In the genomic region with DNA sequence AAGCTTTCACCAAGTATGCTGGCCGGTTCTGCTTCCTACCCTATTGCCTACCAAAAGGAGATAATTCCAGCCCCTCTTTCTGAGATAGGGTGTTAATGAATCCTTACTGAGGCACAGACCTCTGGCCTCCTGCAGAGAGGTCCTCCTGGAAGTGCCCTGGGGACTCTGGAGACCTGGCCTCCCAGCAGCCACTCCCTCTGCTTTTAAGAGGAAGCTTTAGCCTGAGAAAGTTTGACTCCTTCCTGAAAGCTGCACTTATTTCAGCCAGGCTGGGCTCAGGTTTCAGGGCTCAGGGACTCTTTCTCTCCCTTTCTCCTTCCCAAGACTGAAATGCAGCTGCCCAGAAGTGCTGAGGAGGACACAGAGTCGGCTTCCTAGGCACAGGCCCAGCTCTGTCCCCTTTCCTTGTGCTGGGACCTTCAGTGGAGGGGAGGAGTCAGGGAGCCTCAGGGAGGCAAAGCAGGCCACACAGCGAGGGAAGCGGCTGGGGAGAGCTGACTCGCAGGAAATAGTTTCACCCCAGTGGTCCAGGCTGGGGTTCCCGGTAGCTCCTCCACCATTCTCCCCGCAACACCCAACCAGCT, we compare ENCODE assay signal across 8 cellular contexts.
DNase-seq lines count a peak whose midpoint lies in the region; ATAC-seq and TF ChIP-seq lines count a peak whose summit lies in the region.

No MANE protein-coding gene starts in this region.

- no peak overlapping the region for H3K4me2 ChIP-seq in GM23248 (ENCODE audit: unreplicated experiment)

- TF ChIP-seq POLR2A in gastroesophageal sphincter (IDR thresholded peaks at IDR 0.05): no peak

- H3K4me1 Mint-ChIP-seq in activated T-helper 2 cell treated with anti-CD3 and anti-CD28 coated beads, Interferon-gamma antibody, Interleukin-2, Interleukin-4, amounts not matched to agents 10 μg/mL and 5 μg/mL and 100 μg/mL, durations not matched to agents 14 hours and 24 hours and 36 hours (ENCODE audit: low read depth): no peaks in the 10 kb centered on the region

- TF ChIP-seq EP300 in gastroesophageal sphincter (IDR thresholded peaks at IDR 0.05): no peak

- no peak overlapping the region for H2AFZ ChIP-seq in GM23248

- in situ Hi-C loops in GM23248 (cut with MboI): no loop called here

- H3K27ac Mint-ChIP-seq in activated T-helper 2 cell treated with anti-CD3 and anti-CD28 coated beads, Interferon-gamma antibody, Interleukin-2, Interleukin-4, amounts not matched to agents 10 μg/mL and 5 μg/mL and 100 μg/mL, durations not matched to agents 14 hours and 24 hours and 36 hours: no peak overlapping the region

- intact Hi-C loops in activated T-helper 2 cell treated with anti-CD3 and anti-CD28 coated beads, Interferon-gamma antibody, Interleukin-2, Interleukin-4, amounts not matched to agents 10 μg/mL and 5 μg/mL and 100 μg/mL, durations not matched to agents 14 hours and 24 hours and 36 hours (cut with micrococcal nuclease): no loop called here

- H3K4me1 ChIP-seq in GM23248 (ENCODE audit: insufficient read depth) (peaks cover 22% of the 10 kb centered on the region), SJCRH30 (peaks cover 30% of the 10 kb centered on the region), gastroesophageal sphincter (peaks cover 0 to 39% (median 16%) of the 10 kb centered on the region in 3 donors)

- H3K27me3 ChIP-seq in GM23248 (replicated peaks; ENCODE audit: insufficient read depth): no peaks in the 10 kb centered on the region
- no peaks in the 10 kb centered on the region for H3K27me3 ChIP-seq in SJCRH30
- no peaks in the 10 kb centered on the region for H3K27me3 ChIP-seq in gastroesophageal sphincter

- peaks cover 20% of the 10 kb centered on the region for H4K20me1 ChIP-seq in GM23248 (ENCODE audit: insufficient read depth)

- H3K27me3 Mint-ChIP-seq in activated T-helper 2 cell treated with anti-CD3 and anti-CD28 coated beads, Interferon-gamma antibody, Interleukin-2, Interleukin-4, amounts not matched to agents 10 μg/mL and 5 μg/mL and 100 μg/mL, durations not matched to agents 14 hours and 24 hours and 36 hours (ENCODE audit: low read depth): peaks cover 12% of the 10 kb centered on the region

- H3K36me3 Mint-ChIP-seq in activated T-helper 2 cell treated with anti-CD3 and anti-CD28 coated beads, Interferon-gamma antibody, Interleukin-2, Interleukin-4, amounts not matched to agents 10 μg/mL and 5 μg/mL and 100 μg/mL, durations not matched to agents 14 hours and 24 hours and 36 hours (ENCODE audit: low read depth): no peaks in the 10 kb centered on the region

- peak overlapping the region; percentile 31 for H3K27ac ChIP-seq in GM23248
- no peak overlapping the region; the same call in 1 of the 2 replicates for H3K27ac ChIP-seq in SJCRH30
- H3K27ac ChIP-seq in gastroesophageal sphincter: peak overlapping the region in 3 of 4 donors; percentile 43 to 66 (median 63)

- H3K36me3 ChIP-seq in GM23248 (ENCODE audit: low read depth) (0 out of 2 replicates have a peak, but pooled peaks cover 4% of the 10 kb centered on the region), SJCRH30 (peaks cover 20% of the 10 kb centered on the region), gastroesophageal sphincter (no peaks in the 10 kb centered on the region)

- no peaks in the 10 kb centered on the region for H3K9me3 Mint-ChIP-seq in activated T-helper 2 cell treated with anti-CD3 and anti-CD28 coated beads, Interferon-gamma antibody, Interleukin-2, Interleukin-4, amounts not matched to agents 10 μg/mL and 5 μg/mL and 100 μg/mL, durations not matched to agents 14 hours and 24 hours and 36 hours

- no peaks in the 10 kb centered on the region for H3K9me2 ChIP-seq in GM23248 (ENCODE audit: insufficient read depth)

- H3K9me3 ChIP-seq in GM23248 (ENCODE audit: low read depth) (no peaks in the 10 kb centered on the region), SJCRH30 (replicated peaks) (no peaks in the 10 kb centered on the region; the same call in 1 of the 2 replicates), gastroesophageal sphincter (no peaks in the 10 kb centered on the region)

- ATAC-seq in gastroesophageal sphincter: peak; percentile 62
- ATAC-seq in HG03095 (IDR thresholded peaks at IDR 0.05; ENCODE audit: unreplicated experiment): no peak

- no peak for TF ChIP-seq CTCF in gastroesophageal sphincter (IDR thresholded peaks at IDR 0.05)

- H3K4me3 Mint-ChIP-seq in activated T-helper 2 cell treated with anti-CD3 and anti-CD28 coated beads, Interferon-gamma antibody, Interleukin-2, Interleukin-4, amounts not matched to agents 10 μg/mL and 5 μg/mL and 100 μg/mL, durations not matched to agents 14 hours and 24 hours and 36 hours (ENCODE audit: low read depth): no peak overlapping the region

- H3K4me3 ChIP-seq in GM23248 (no peak overlapping the region), SJCRH30 (no peak overlapping the region), gastroesophageal sphincter (no peak overlapping the region)

- H3F3A ChIP-seq in GM23248 (ENCODE audit: insufficient read depth): peaks cover 24% of the 10 kb centered on the region

- H3K79me2 ChIP-seq in GM23248 (ENCODE audit: insufficient read depth): peaks cover 100% of the 10 kb centered on the region

- DNase-seq in GM23248: peak; percentile 47
- peak; percentile 66 to 84 for DNase-seq in SJCRH30
- DNase-seq in renal cortical epithelial cell (ENCODE audit: low read depth): peak; percentile 32
- DNase-seq in stimulated activated CD4-positive, alpha-beta T cell treated with anti-CD3 and anti-CD28 coated beads, Interleukin-12 subunit alpha, Interleukin-12 subunit beta, amount 100 ng/mL, for 4 hours: no peak
- no peak for DNase-seq in activated T-helper 2 cell treated with anti-CD3 and anti-CD28 coated beads, Interferon-gamma antibody, Interleukin-2, Interleukin-4, amounts not matched to agents 10 μg/mL and 5 μg/mL and 100 μg/mL, durations not matched to agents 14 hours and 24 hours and 36 hours (ENCODE audit: low spot score)
- no peak for DNase-seq in inferior parietal cortex (ENCODE audit: extremely low spot score)

- 51 to 52% methylated on average over 7 of the region's 7 CpGs for WGBS in GM23248 (ENCODE audit: low coverage in 1 of 2, low lambda C conversion rate in 2 of 2, missing lambda C conversion rate in 2 of 2), 2 experiments
- WGBS in gastroesophageal sphincter (ENCODE audit: low coverage in 1 of 2), 2 donors: 19 to 78% methylated on average over 1 to 5 of the region's 7 CpGs

- H3K9ac ChIP-seq in GM23248: 0 out of 2 replicates have a peak overlapping the region, but pooled peaks have one; percentile 11

Comparison
In these comparisons a context has a peak if more than half of its experiments do, and no peak if none do; other contexts are left out.
1. DNase-seq: peak in GM23248 (single experiment), SJCRH30 (2 of 2) and renal cortical epithelial cell (single experiment); none in stimulated activated CD4-positive, alpha-beta T cell treated with anti-CD3 and anti-CD28 coated beads, Interleukin-12 subunit alpha, Interleukin-12 subunit beta, amount 100 ng/mL, for 4 hours (single experiment), activated T-helper 2 cell treated with anti-CD3 and anti-CD28 coated beads, Interferon-gamma antibody, Interleukin-2, Interleukin-4, amounts not matched to agents 10 μg/mL and 5 μg/mL and 100 μg/mL, durations not matched to agents 14 hours and 24 hours and 36 hours (single experiment) and inferior parietal cortex (single experiment).